ENCODE assay signal across 26 cellular contexts in the genomic region with DNA sequence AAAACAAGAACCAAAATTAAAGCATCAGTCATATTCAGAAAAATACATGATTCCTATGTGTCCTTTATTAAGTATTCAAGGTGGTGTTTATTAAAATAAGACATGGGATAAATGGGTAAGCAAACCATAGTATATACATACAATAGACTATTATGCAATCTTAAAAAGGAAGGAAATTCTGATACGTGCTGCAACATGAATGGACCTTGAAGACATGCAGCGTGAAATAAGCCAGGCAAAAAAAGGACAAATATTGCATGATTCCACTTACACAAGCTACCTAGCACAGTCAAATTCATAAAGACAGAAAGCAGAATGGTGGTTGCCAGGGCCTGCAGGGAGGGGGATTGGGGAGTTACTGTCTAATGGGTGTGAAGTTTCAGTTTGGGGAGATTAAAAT.
"Had no signal": no experiment of that assay in that cellular context is flagged by ENCODE, and none has a peak within 500 bp of the region (broad histone marks: within the 10 kb centered on the region; RNA-seq: fewer than 3 reads in every experiment).

No MANE protein-coding gene starts in this region.

- H3K4me1 ChIP-seq: left lung, psoas muscle, sigmoid colon, testis, tibial artery had no signal

- H3K4me3 ChIP-seq: coronary artery, left lung, mucosa of descending colon, psoas muscle, sigmoid colon, testis, tibial artery had no signal

- FAIRE-seq: endothelial cell of umbilical vein had no signal

- H3K4me1 Mint-ChIP-seq: mesothelial cell of epicardium; nephron; stimulated activated effector memory CD8-positive, alpha-beta T cell treated with anti-CD3 and anti-CD28 coated beads, Interleukin-12 subunit alpha, Interleukin-12 subunit beta, amount 100 ng/mL, for 72 hours had no signal

- H3K9me3 Mint-ChIP-seq: nephron; stimulated activated effector memory CD8-positive, alpha-beta T cell treated with anti-CD3 and anti-CD28 coated beads, Interleukin-12 subunit alpha, Interleukin-12 subunit beta, amount 100 ng/mL, for 72 hours; type B pancreatic cell had no signal

- H3K9me3 ChIP-seq: left lung, mucosa of descending colon, psoas muscle, sigmoid colon, testis, tibial artery had no signal

- ATAC-seq: left cardiac atrium; left lung; mucosa of descending colon; naive thymus-derived CD4-positive, alpha-beta T cell; psoas muscle; right cardiac atrium; stimulated activated effector memory CD8-positive, alpha-beta T cell treated with anti-CD3 and anti-CD28 coated beads, Interleukin-12 subunit alpha, Interleukin-12 subunit beta, amount 100 ng/mL, for 72 hours had no signal

- H3K36me3 ChIP-seq: left lung, sigmoid colon, tibial artery had no signal

- H3K4me3 Mint-ChIP-seq: mesothelial cell of epicardium; naive thymus-derived CD4-positive, alpha-beta T cell; nephron; stimulated activated effector memory CD8-positive, alpha-beta T cell treated with anti-CD3 and anti-CD28 coated beads, Interleukin-12 subunit alpha, Interleukin-12 subunit beta, amount 100 ng/mL, for 72 hours; type B pancreatic cell had no signal

- H3K27ac Mint-ChIP-seq: mesothelial cell of epicardium; nephron; stimulated activated effector memory CD8-positive, alpha-beta T cell treated with anti-CD3 and anti-CD28 coated beads, Interleukin-12 subunit alpha, Interleukin-12 subunit beta, amount 100 ng/mL, for 72 hours; type B pancreatic cell had no signal

- DNase-seq: dermis blood vessel endothelial cell; effector memory CD4-positive, alpha-beta T cell; erythroblast; hypothalamus; left cardiac atrium; left lung; mesenchymal stem cell; mucosa of descending colon; naive thymus-derived CD4-positive, alpha-beta T cell; nucleus accumbens; posterior cingulate gyrus; psoas muscle; right cardiac atrium; sigmoid colon; stimulated activated CD4-positive, alpha-beta T cell treated with anti-CD3 and anti-CD28 coated beads, Interleukin-2, amount 100 ng/mL, for 24 hours; stimulated activated CD4-positive, alpha-beta T cell treated with anti-CD3 and anti-CD28 coated beads, Interleukin-4, amount 100 ng/mL, for 24 hours; stimulated activated naive CD4-positive, alpha-beta T cell treated with Interleukin-2 at 50 U/mL for 16 hours; substantia nigra; testis; tibial artery had no signal

- H3K27me3 ChIP-seq: left lung, sigmoid colon, testis, tibial artery had no signal

- H3K27ac ChIP-seq: coronary artery, left lung, psoas muscle, sigmoid colon, testis, tibial artery had no signal

- H3K36me3 Mint-ChIP-seq: mesothelial cell of epicardium; naive thymus-derived CD4-positive, alpha-beta T cell; stimulated activated effector memory CD8-positive, alpha-beta T cell treated with anti-CD3 and anti-CD28 coated beads, Interleukin-12 subunit alpha, Interleukin-12 subunit beta, amount 100 ng/mL, for 72 hours; type B pancreatic cell had no signal
